In the genomic region with DNA sequence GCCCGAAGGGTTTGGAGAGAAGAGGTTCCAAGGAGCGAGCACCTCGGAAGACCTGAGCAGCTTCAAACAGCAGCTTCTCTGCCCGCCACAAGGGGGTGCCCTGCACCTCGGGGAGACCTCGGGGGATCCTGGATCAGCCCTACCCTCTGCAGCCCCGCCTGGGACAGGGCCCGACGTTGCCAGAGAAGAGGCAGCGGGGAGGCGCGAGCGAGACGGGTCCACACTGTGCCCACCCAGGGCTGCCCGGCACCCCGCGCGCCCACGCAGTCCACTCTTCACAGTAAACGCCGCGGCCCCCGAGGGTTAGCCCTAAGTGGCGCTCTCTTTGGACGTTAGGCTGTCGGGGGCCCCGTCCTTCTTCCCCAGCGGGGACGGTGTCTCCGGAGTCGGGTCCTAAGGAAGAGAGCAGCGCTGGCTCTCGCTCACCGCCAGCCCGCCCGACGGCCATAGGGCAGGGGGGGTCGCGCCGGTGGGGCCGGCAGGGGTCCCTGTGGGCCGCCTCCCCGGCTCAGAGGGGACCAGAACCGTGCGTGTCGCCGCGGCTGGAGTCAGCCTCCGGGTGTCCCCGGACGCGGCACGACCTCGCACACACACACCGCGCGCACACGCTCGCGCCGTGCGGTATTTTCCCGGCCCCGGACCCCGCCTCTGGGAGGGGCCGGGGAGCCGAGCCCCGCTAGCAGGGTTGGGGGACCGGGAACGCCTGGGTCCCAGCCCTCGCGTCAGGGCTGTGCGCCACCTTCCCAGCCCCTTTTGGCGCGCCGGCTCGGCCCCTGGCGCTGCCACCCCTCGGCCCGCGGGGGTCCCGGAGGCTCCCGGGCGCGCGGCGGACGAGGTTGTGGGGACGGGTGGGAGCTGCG, we compare ENCODE assay signal across 8 cellular contexts. TPM values are rescaled to one million over a fixed set of nuclear protein-coding genes. Genes with fewer than 3 reads are reported as not detected.
DNase-seq lines count a peak whose midpoint lies in the region; ATAC-seq and TF ChIP-seq lines count a peak whose summit lies in the region.

No MANE protein-coding gene starts in this region.

- DNase-seq in DMS153 treated with DMSO at 0.1 percent for 48 hours (lab: John Stamatoyannopoulos, UW; ENCODE audit: unreplicated experiment) = peak; percentile 10
- DNase-seq in NCI-H748 treated with DMSO at 0.1 percent for 48 hours (lab: John Stamatoyannopoulos, UW) = peak; percentile 15
- peak; percentile 38 to 53 (median 42) for DNase-seq in activated CD8-positive, alpha-beta memory T cell treated with anti-CD3 and anti-CD28 coated beads for 48 hours (ENCODE audit: low read depth in 2 of 3, low spot score in 2 of 3)
- DNase-seq in epidermal melanocyte (ENCODE audit: insufficient read length, low spot score) = peak; percentile 65
- DNase-seq in mucosa of descending colon = peak; percentile 39 to 68 (median 63)
- DNase-seq in stimulated activated CD8-positive, alpha-beta memory T cell treated with anti-CD3 and anti-CD28 coated beads, Interleukin-7, amount 100 ng/mL, for 1 hour (ENCODE audit: low read depth in 2 of 2) = peak; percentile 36 to 45

- peak; percentile 69 for TF ChIP-seq CTCF in mucosa of descending colon (IDR thresholded peaks at IDR 0.05)

- H3K36me3 ChIP-seq in mucosa of descending colon (ENCODE audit: low read depth) = no peaks in the 10 kb centered on the region

- intact Hi-C loops in mucosa of descending colon (cut with DNase I, micrococcal nuclease) = no loop called here

- H3K4me3 ChIP-seq in mucosa of descending colon = no peak overlapping the region

- peak; percentile 74 for ATAC-seq in HG02885 (IDR thresholded peaks at IDR 0.05; ENCODE audit: poor library complexity, unreplicated experiment)
- peak; percentile 82 for ATAC-seq in mucosa of descending colon
- ATAC-seq in HG02938 (IDR thresholded peaks at IDR 0.05; ENCODE audit: unreplicated experiment) = no peak

- peaks cover 9% of the 10 kb centered on the region for H3K4me1 ChIP-seq in mucosa of descending colon (ENCODE audit: low read depth)

- no peaks in the 10 kb centered on the region for H3K9me3 ChIP-seq in mucosa of descending colon

RNA-seq across cellular contexts. Expression of a gene that starts 0.9 kb away (rescaled TPM):
- total RNA-seq in mucosa of descending colon = under 1 TPM; 0.13 to 0.32 (median 0.19) TPM

Comparison
In these comparisons a context has a peak if more than half of its experiments do, and no peak if none do; other contexts are left out.
1. DNase-seq: peak in every context shown above with its lines; median percentile 65 in epidermal melanocyte; 63 in mucosa of descending colon; 42 in activated CD8-positive, alpha-beta memory T cell treated with anti-CD3 and anti-CD28 coated beads for 48 hours; 40 in stimulated activated CD8-positive, alpha-beta memory T cell treated with anti-CD3 and anti-CD28 coated beads, Interleukin-7, amount 100 ng/mL, for 1 hour; 15 in NCI-H748 treated with DMSO at 0.1 percent for 48 hours; 10 in DMS153 treated with DMSO at 0.1 percent for 48 hours.